1 cellular context compared by ENCODE assay signal in genomic region chr16:31706318-31706717, GRCh38.
TF ChIP-seq lines count a peak whose summit lies in the region.

No MANE protein-coding gene starts in this region.

TF ChIP-seq in HepG2, 621 proteins besides CTCF, POLR2A, EP300 and RAD21 (continued from another document):
- TF ChIP-seq AGO2 (optimal IDR thresholded peaks at IDR 0.05; ENCODE audit: low read depth, low read length) (peak; percentile 62), MED1 (CRISPR knock-in tag; IDR thresholded peaks at IDR 0.05) (no peak), ZNF782 (CRISPR knock-in tag; IDR thresholded peaks at IDR 0.05; ENCODE audit: borderline replicate concordance) (no peak), TERF1 (CRISPR knock-in tag; IDR thresholded peaks at IDR 0.05) (no peak)
- TF ChIP-seq, protein P1, sequence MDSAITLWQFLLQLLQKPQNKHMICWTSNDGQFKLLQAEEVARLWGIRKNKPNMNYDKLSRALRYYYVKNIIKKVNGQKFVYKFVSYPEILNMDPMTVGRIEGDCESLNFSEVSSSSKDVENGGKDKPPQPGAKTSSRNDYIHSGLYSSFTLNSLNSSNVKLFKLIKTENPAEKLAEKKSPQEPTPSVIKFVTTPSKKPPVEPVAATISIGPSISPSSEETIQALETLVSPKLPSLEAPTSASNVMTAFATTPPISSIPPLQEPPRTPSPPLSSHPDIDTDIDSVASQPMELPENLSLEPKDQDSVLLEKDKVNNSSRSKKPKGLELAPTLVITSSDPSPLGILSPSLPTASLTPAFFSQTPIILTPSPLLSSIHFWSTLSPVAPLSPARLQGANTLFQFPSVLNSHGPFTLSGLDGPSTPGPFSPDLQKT (CRISPR knock-in tag; IDR thresholded peaks at IDR 0.05; ENCODE audit: borderline replicate concordance) = 0 out of 2 replicates have a peak, but pooled peaks have one; percentile 25
